3 cellular contexts compared by ENCODE assay signal in genomic region chr1:177132141-177132540, GRCh38.
"Had no signal": no experiment of that assay in that cellular context is flagged by ENCODE, and none has a peak within 500 bp of the region (broad histone marks: within the 10 kb centered on the region; RNA-seq: fewer than 3 reads in every experiment).

No MANE protein-coding gene starts in this region.

- DNase-seq: GDM1, GF-D8 had no signal

- ATAC-seq: GM12878 had no signal

- H3K4me3 ChIP-seq: GM12878 had no signal
